28 cellular contexts compared by ENCODE assay signal in the genomic region with DNA sequence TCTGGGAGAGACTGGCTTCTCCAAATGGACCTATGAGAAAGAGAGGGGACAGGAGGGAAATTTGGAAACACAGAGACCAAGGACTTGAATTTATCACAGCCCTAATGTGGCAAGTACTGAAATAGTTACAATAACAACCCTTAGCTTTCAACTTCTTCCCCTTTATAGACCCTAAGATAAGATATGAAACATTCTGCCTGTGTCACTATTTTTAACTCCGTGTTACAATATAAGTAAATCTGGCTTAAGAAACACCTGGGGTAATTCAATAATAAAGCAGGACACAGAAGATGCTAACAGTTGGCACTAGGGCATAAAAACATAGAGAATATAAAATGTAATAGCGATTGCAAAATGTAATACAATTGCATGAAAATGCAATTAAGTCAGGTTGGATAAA.
"Had no signal": no experiment of that assay in that cellular context is flagged by ENCODE, and none has a peak within 500 bp of the region (broad histone marks: within the 10 kb centered on the region; RNA-seq: fewer than 3 reads in every experiment).

No MANE protein-coding gene starts in this region.

- DNase-seq: activated B cell treated with CpG ODN at 0.5 μM for 24 hours; activated CD4-positive, alpha-beta T cell treated with anti-CD3 and anti-CD28 coated beads for 48 hours; activated CD4-positive, alpha-beta T cell treated with anti-CD3 and anti-CD28 coated beads, Interleukin-2, amount 50 U/mL, for 1 hour; activated CD4-positive, alpha-beta T cell treated with anti-CD3 and anti-CD28 coated beads, Interleukin-2, amount 50 U/mL, for 48 hours; activated CD8-positive, alpha-beta memory T cell treated with anti-CD3 and anti-CD28 coated beads, Interleukin-2, amount 10 ng/mL, durations not matched to agents 7 days and 5 days; activated CD8-positive, alpha-beta memory T cell treated with anti-CD3 and anti-CD28 coated beads, Interleukin-2, amount 50 U/mL, for 4 hours; activated CD8-positive, alpha-beta T cell treated with anti-CD3 and anti-CD28 coated beads for 36 hours; activated effector memory CD4-positive, alpha-beta T cell treated with anti-CD3 and anti-CD28 coated beads, Interleukin-2, amount 50 U/mL, for 16 hours; activated naive CD4-positive, alpha-beta T cell treated with anti-CD3 and anti-CD28 coated beads for 36 hours; activated naive CD8-positive, alpha-beta T cell treated with anti-CD3 and anti-CD28 coated beads for 36 hours; activated naive CD8-positive, alpha-beta T cell treated with anti-CD3 and anti-CD28 coated beads, Interleukin-2, amount 50 U/mL, for 24 hours; activated T-cell treated with anti-CD3 and anti-CD28 coated beads, Interleukin-2, amount 50 U/mL, for 1 hour; activated T-cell treated with anti-CD3 and anti-CD28 coated beads, Interleukin-2, amount 50 U/mL, for 48 hours; adrenal gland; amygdala; aorta; body of pancreas; central memory CD4-positive, alpha-beta T cell; cerebellar nuclear complex; colonic mucosa; effector memory CD4-positive, alpha-beta T cell; endodermal cell; foreskin fibroblast; head of caudate nucleus; T-helper 2 cell; WERI-Rb-1 had no signal

- H3K36me3 ChIP-seq: adrenal gland, colonic mucosa, WERI-Rb-1 had no signal

- H3K4me3 ChIP-seq: adrenal gland, body of pancreas, colonic mucosa had no signal

- ATAC-seq: activated CD4-positive, CD25-positive, alpha-beta regulatory T cell treated with anti-CD3 and anti-CD28 coated beads, Interleukin-2, amount 50 U/mL, for 24 hours; activated CD8-positive, alpha-beta memory T cell treated with anti-CD3 and anti-CD28 coated beads, Interleukin-2, amount 10 ng/mL, durations not matched to agents 7 days and 5 days; activated CD8-positive, alpha-beta T cell treated with anti-CD3 and anti-CD28 coated beads for 36 hours; activated naive CD8-positive, alpha-beta T cell treated with anti-CD3 and anti-CD28 coated beads, Interleukin-2, amount 50 U/mL, for 24 hours; body of pancreas; esophagus mucosa had no signal

- H3K9me3 ChIP-seq: adrenal gland, body of pancreas, colonic mucosa had no signal

- H3K27me3 ChIP-seq: adrenal gland, body of pancreas, colonic mucosa had no signal

- H3K4me1 ChIP-seq: adrenal gland, body of pancreas, colonic mucosa had no signal

- H3K27ac ChIP-seq: adrenal gland, body of pancreas, colonic mucosa, WERI-Rb-1 had no signal
